22 cellular contexts compared by ENCODE assay signal in the genomic region with DNA sequence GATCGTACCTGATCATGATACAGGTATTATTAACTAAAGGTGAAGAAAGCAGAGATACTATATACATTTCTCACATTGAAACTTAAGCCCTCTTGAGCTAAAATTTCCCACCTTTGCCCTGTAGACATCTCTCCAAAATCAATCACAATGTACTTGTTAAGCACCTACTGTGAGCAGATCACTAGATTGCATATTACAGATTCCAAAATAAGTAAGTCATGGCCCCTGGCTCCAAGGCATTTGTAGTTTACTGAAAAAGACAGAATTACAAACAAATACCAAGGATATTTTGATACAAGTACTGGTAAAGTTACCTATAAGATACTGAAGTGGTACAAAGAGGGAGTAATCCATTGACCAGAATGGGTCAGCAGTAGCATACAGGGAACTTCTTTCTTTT.
A peak's percentile ranks its signal among the peaks of the same experiment; 100 is the strongest.
DNase-seq lines count a peak whose midpoint lies in the region; ATAC-seq, FAIRE-seq and TF ChIP-seq lines count a peak whose summit lies in the region.
"Had no signal": no experiment of that assay in that cellular context is flagged by ENCODE, and none has a peak within 500 bp of the region (broad histone marks: within the 10 kb centered on the region; RNA-seq: fewer than 3 reads in every experiment).

No MANE protein-coding gene starts in this region.

- no peak overlapping the region for H2AFZ ChIP-seq in GM23338
- no peak overlapping the region for H2AFZ ChIP-seq in H1 (ENCODE audit: low read length)

- H3K4me3 Mint-ChIP-seq in GM23338: no peak overlapping the region
- H3K4me3 Mint-ChIP-seq: B cell; CD4-positive, CD25-positive, alpha-beta regulatory T cell; CD8-positive, alpha-beta T cell; HFFc6 had no signal

- CTCF ChIA-PET in H1 (lab: Charles Lee; ENCODE audit: partially characterized antibody): interaction anchor here (0.6 to 1.2 kb wide), 3 partner anchors 44 to 544 kb away, joined by 3 to 5 read pairs (median 3); no protein-coding TSS in a partner anchor

- H2AK5ac ChIP-seq in H1 (ENCODE audit: low read depth, low read length): no peak overlapping the region
- H2AK5ac ChIP-seq in mesendoderm (ENCODE audit: low read length): no peak overlapping the region

- H3K27me3 ChIP-seq in GM23338 (ENCODE audit: insufficient read depth) (no peaks in the 10 kb centered on the region), HUES6 (ENCODE audit: control insufficient read depth, insufficient read depth, low read length) (no peaks in the 10 kb centered on the region), H1 (replicated peaks in 1 of 4; ENCODE audit: control insufficient read depth in 3 of 4, extremely low read depth in 1 of 4, insufficient read depth in 3 of 4, low read length in 3 of 4) (no peaks in the 10 kb centered on the region; a peak in 1 of 7 replicates), mesendoderm (ENCODE audit: insufficient read depth, low read length, poor library complexity) (no peaks in the 10 kb centered on the region)
- H3K27me3 ChIP-seq: BLaER1 had no signal

- no peak for TF ChIP-seq EP300 in H1 (IDR thresholded peaks at IDR 0.05; ENCODE audit: borderline replicate concordance in 1 of 2, low read depth in 2 of 2, low read length in 2 of 2)

- H3K4me3 ChIP-seq in GM23338 (no peak overlapping the region), HUES6 (ENCODE audit: low read depth, low read length) (no peak overlapping the region), H1 (ENCODE audit: extremely low read depth in 1 of 4, insufficient read depth in 2 of 4, low read depth in 3 of 4, low read length in 4 of 4) (no peak overlapping the region), mesendoderm (ENCODE audit: low read length) (no peak overlapping the region)
- H3K4me3 ChIP-seq: BLaER1, GM12878, HAP-1 had no signal

- no peak overlapping the region for H2BK15ac ChIP-seq in H1 (ENCODE audit: low read length)
- H2BK15ac ChIP-seq in mesendoderm (replicated peaks; ENCODE audit: low read depth): no peak overlapping the region

- H3K27ac Mint-ChIP-seq in GM23338: peak overlapping the region; percentile 9; the same call in 1 of the 2 replicates
- H3K27ac Mint-ChIP-seq: B cell; CD4-positive, CD25-positive, alpha-beta regulatory T cell; CD8-positive, alpha-beta T cell; HFFc6 had no signal

- no peaks in the 10 kb centered on the region for H3K9me3 ChIP-seq in HUES6 (ENCODE audit: control insufficient read depth, insufficient read depth, low read depth, low read length)
- no peaks in the 10 kb centered on the region for H3K9me3 ChIP-seq in H1 (ENCODE audit: insufficient read depth in 2 of 2, low read depth in 1 of 2, low read length in 1 of 2)
- H3K9me3 ChIP-seq: BLaER1, Caco-2, HAP-1 had no signal

- no peak overlapping the region for H2BK20ac ChIP-seq in H1 (ENCODE audit: low read length)

- peak overlapping the region; percentile 13 for H3K4me2 ChIP-seq in GM23338
- H3K4me2 ChIP-seq in H1 (ENCODE audit: insufficient read depth in 1 of 2, low read depth in 2 of 2, low read length in 2 of 2): no peak overlapping the region
- no peak overlapping the region for H3K4me2 ChIP-seq in mesendoderm (ENCODE audit: low read length)
- H3K4me2 ChIP-seq: BLaER1 had no signal

- POLR2A ChIA-PET in H1 (lab: Charles Lee; ENCODE audit: partially characterized antibody): interaction anchor here (0.6 kb wide), 1 partner anchor 1330 kb away, joined by 3 read pairs; no protein-coding TSS in a partner anchor

- no peak overlapping the region for H3K23ac ChIP-seq in H1 (ENCODE audit: insufficient read length)
- no peak overlapping the region for H3K23ac ChIP-seq in mesendoderm (ENCODE audit: low read length)

- H3K4ac ChIP-seq in H1 (replicated peaks; ENCODE audit: insufficient read length, low read depth, low read length) (no peak overlapping the region), mesendoderm (ENCODE audit: low read depth, low read length) (no peak overlapping the region)

- H4K5ac ChIP-seq in H1 (ENCODE audit: insufficient read length, low read depth, low read length) (no peak overlapping the region), mesendoderm (ENCODE audit: low read length) (no peak overlapping the region)

- FAIRE-seq in H1 (lab: Jason Lieb, UNC): peak; percentile 55
- FAIRE-seq: A204.1, GM12878 had no signal

- H4K91ac ChIP-seq in H1 (replicated peaks; ENCODE audit: insufficient read length, low read length): no peak overlapping the region

- H2BK5ac ChIP-seq in H1 (ENCODE audit: low read depth, low read length) (no peak overlapping the region), mesendoderm (ENCODE audit: low read length) (no peak overlapping the region)

- WGBS in H1 (ENCODE audit: extremely low coverage in 1 of 2, insufficient coverage in 1 of 2, insufficient read length in 1 of 2, insufficient replicate concordance in 2 of 2, low coverage in 1 of 2, low lambda C conversion rate in 2 of 2, missing lambda C conversion rate in 1 of 2), 2 experiments: 85% methylated on average over 1 of the region's 1 CpG; no CpG with 5 or more reads in 1 of the 2 experiments
- no CpG with 5 or more reads among the region's 1 CpG for WGBS in mesendoderm (ENCODE audit: extremely low coverage, insufficient coverage, low lambda C conversion rate)

- peak overlapping the region; percentile 63 for H3K27ac ChIP-seq in GM23338 (ENCODE audit: low read depth)
- peak overlapping the region; percentile 68 for H3K27ac ChIP-seq in HUES6 (ENCODE audit: low read depth, low read length)
- H3K27ac ChIP-seq in H1 (ENCODE audit: low read depth, low read length): no peak overlapping the region
- no peak overlapping the region for H3K27ac ChIP-seq in mesendoderm (ENCODE audit: low read depth, low read length)
- H3K27ac ChIP-seq: 22Rv1, BLaER1, C4-2B had no signal

- DNase-seq in GM23338 (ENCODE audit: low spot score) (peak; percentile 57), H1 (ENCODE audit: low read depth in 1 of 2, low spot score in 2 of 2) (no peak), mesendoderm (peak; percentile 93), T1000 (lab: John Stamatoyannopoulos, UW) (no peak), HK-2 (ENCODE audit: unreplicated experiment) (no peak)
- DNase-seq: Caco-2; CD4-positive, CD25-positive, alpha-beta regulatory T cell; CD8-positive, alpha-beta T cell; DMS153; DMS79; EL; GDM1; HFFc6 had no signal

- no peaks in the 10 kb centered on the region; the same call in 1 of the 2 replicates for H3K9me2 ChIP-seq in GM23338 (ENCODE audit: insufficient read depth)

- H4K8ac ChIP-seq in H1 (ENCODE audit: extremely low read depth, insufficient read depth, low read length) (no peak overlapping the region), mesendoderm (ENCODE audit: low read depth, low read length) (no peak overlapping the region)

- H3K79me2 ChIP-seq in GM23338 (replicated peaks; ENCODE audit: insufficient read depth) (no peaks in the 10 kb centered on the region), H1 (ENCODE audit: control insufficient read depth in 1 of 2, insufficient read depth in 2 of 2, low read length in 2 of 2) (no peaks in the 10 kb centered on the region), mesendoderm (ENCODE audit: control insufficient read depth, insufficient read depth, low read length) (no peaks in the 10 kb centered on the region)

- H3K79me1 ChIP-seq in H1 (ENCODE audit: low read depth, low read length): no peaks in the 10 kb centered on the region; the same call in 1 of the 2 replicates
- no peaks in the 10 kb centered on the region for H3K79me1 ChIP-seq in mesendoderm (ENCODE audit: low read length)

- no peak for TF ChIP-seq RAD21 in H1 (IDR thresholded peaks at IDR 0.05 in 1 of 2, conservative IDR thresholded peaks at IDR 0.05 in 1 of 2; ENCODE audit: low read depth in 2 of 2, low read length in 2 of 2)

- ATAC-seq in GM23338 (peak; percentile 48; the same call in 2 of the 3 replicates), GM21737 (IDR thresholded peaks at IDR 0.05; ENCODE audit: unreplicated experiment) (no peak)
- ATAC-seq: CD8-positive, alpha-beta T cell; GM12878 had no signal

- H3K23me2 ChIP-seq in H1 (ENCODE audit: low read depth, low read length): no peaks in the 10 kb centered on the region

- no peaks in the 10 kb centered on the region for H3F3A ChIP-seq in GM23338 (replicated peaks; ENCODE audit: low read depth)

- peaks cover 4% of the 10 kb centered on the region for H3K36me3 Mint-ChIP-seq in GM23338 (ENCODE audit: low read depth)
- H3K36me3 Mint-ChIP-seq: CD4-positive, CD25-positive, alpha-beta regulatory T cell; CD8-positive, alpha-beta T cell had no signal

- H3K36me3 ChIP-seq in GM23338 (ENCODE audit: insufficient read depth) (no peaks in the 10 kb centered on the region), HUES6 (ENCODE audit: control insufficient read depth, insufficient read depth, low read length) (no peaks in the 10 kb centered on the region), H1 (ENCODE audit: control insufficient read depth in 2 of 4, insufficient read depth in 4 of 4, low read length in 3 of 4) (no peaks in the 10 kb centered on the region), mesendoderm (ENCODE audit: control insufficient read depth, insufficient read depth, low read length) (no peaks in the 10 kb centered on the region)
- H3K36me3 ChIP-seq: BLaER1, HAP-1 had no signal

- H3K56ac ChIP-seq in H1 (replicated peaks; ENCODE audit: insufficient read length, low read depth, low read length) (no peak overlapping the region), mesendoderm (ENCODE audit: low read length) (no peak overlapping the region)

- H2BK120ac ChIP-seq in H1 (replicated peaks; ENCODE audit: low read depth, low read length): no peak overlapping the region
- no peak overlapping the region for H2BK120ac ChIP-seq in mesendoderm (ENCODE audit: low read depth, low read length)

- H3K14ac ChIP-seq in H1 (ENCODE audit: insufficient read length): no peak overlapping the region

- H3K4me1 ChIP-seq in GM23338 (ENCODE audit: insufficient read depth) (peaks cover 26% of the 10 kb centered on the region), HUES6 (ENCODE audit: control insufficient read depth, insufficient read depth, low read length) (peaks cover 28% of the 10 kb centered on the region), H1 (replicated peaks in 1 of 4; ENCODE audit: control insufficient read depth in 3 of 4, insufficient read depth in 4 of 4, low read length in 3 of 4) (peaks cover 0 to 11% (median 5%) of the 10 kb centered on the region in 4 experiments; a peak in 6 of 7 replicates), mesendoderm (ENCODE audit: control insufficient read depth, low read depth, low read length) (peaks cover 2% of the 10 kb centered on the region)
- H3K4me1 ChIP-seq: BLaER1, HAP-1 had no signal

- H3K4me1 Mint-ChIP-seq in GM23338: peaks cover 29% of the 10 kb centered on the region
- H3K4me1 Mint-ChIP-seq: B cell; CD4-positive, CD25-positive, alpha-beta regulatory T cell had no signal

- H3K9ac ChIP-seq in HUES6 (ENCODE audit: low read length): no peak overlapping the region
- no peak overlapping the region for H3K9ac ChIP-seq in H1 (replicated peaks in 1 of 4; ENCODE audit: extremely low read depth in 1 of 4, low read depth in 3 of 4, low read length in 3 of 4)
- H3K9ac ChIP-seq in mesendoderm (ENCODE audit: low read length): no peak overlapping the region
- H3K9ac ChIP-seq: BLaER1 had no signal

- peaks cover 2% of the 10 kb centered on the region for H3K27me3 Mint-ChIP-seq in GM23338 (ENCODE audit: insufficient read depth, low read depth, poor library complexity)
- H3K27me3 Mint-ChIP-seq: B cell had no signal

- no peak overlapping the region for H2BK12ac ChIP-seq in H1 (ENCODE audit: low read depth, low read length)

- H4K20me1 ChIP-seq in GM23338 (replicated peaks; ENCODE audit: insufficient read depth) (no peaks in the 10 kb centered on the region), H1 (replicated peaks in 1 of 2; ENCODE audit: control insufficient read depth in 1 of 2, insufficient read depth in 2 of 2, low read length in 2 of 2) (no peaks in the 10 kb centered on the region)
- H4K20me1 ChIP-seq: BLaER1 had no signal

- TF ChIP-seq POLR2A in H1 (IDR thresholded peaks at IDR 0.05; ENCODE audit: control extremely low read depth in 1 of 2, low read depth in 2 of 2, low read length in 2 of 2): no peak

- TF ChIP-seq CTCF in GM23338 (conservative IDR thresholded peaks at IDR 0.05; ENCODE audit: low read depth in 2 of 2) (no peak), H1 (IDR thresholded peaks at IDR 0.05; ENCODE audit: control extremely low read depth in 1 of 3, insufficient read depth in 1 of 3, low read depth in 1 of 3, low read length in 3 of 3) (no peak)

- H3K18ac ChIP-seq in H1 (ENCODE audit: extremely low read depth, low read length): no peak overlapping the region; the same call in 1 of the 2 replicates
- peak overlapping the region; percentile 60 for H3K18ac ChIP-seq in mesendoderm (ENCODE audit: low read length)

- peaks cover 4% of the 10 kb centered on the region; the same call in 2 of the 3 replicates for H3K9me3 Mint-ChIP-seq in GM23338
- H3K9me3 Mint-ChIP-seq: CD8-positive, alpha-beta T cell had no signal

Comparison
In these comparisons a context has a peak if more than half of its experiments do, and no peak if none do; other contexts are left out.
1. DNase-seq: peak in GM23338 (single experiment) and mesendoderm (single experiment); none in H1 (0 of 2), T1000 (single experiment) and HK-2 (single experiment).
2. H3K27ac ChIP-seq: peak in GM23338 (single experiment) and HUES6 (single experiment); none in H1 (single experiment) and mesendoderm (single experiment).